Comparison of ENCODE assay signal across 18 cellular contexts in genomic region chr15:89199734-89200133, GRCh38. TPM values are rescaled to one million over a fixed set of nuclear protein-coding genes. Genes with fewer than 3 reads are reported as not detected.
DNase-seq lines count a peak whose midpoint lies in the region; ATAC-seq, FAIRE-seq and TF ChIP-seq lines count a peak whose summit lies in the region.
"Had no signal": no experiment of that assay in that cellular context is flagged by ENCODE, and none has a peak within 500 bp of the region (broad histone marks: within the 10 kb centered on the region; RNA-seq: fewer than 3 reads in every experiment).

No MANE protein-coding gene starts in this region.

- H3K36me3 ChIP-seq in iPS DF 6.9 (ENCODE audit: control insufficient read depth, insufficient read depth, low read length) (no peaks in the 10 kb centered on the region), pancreas (peaks cover 4 to 21% (median 8%) of the 10 kb centered on the region in 3 donors), osteoblast (ENCODE audit: insufficient read depth, low read length) (peaks cover 21% of the 10 kb centered on the region), vagina (peaks cover 0 to 22% of the 10 kb centered on the region in 2 donors)

- no CpG with 5 or more reads among the region's 6 CpGs for WGBS in H9 (ENCODE audit: extremely low coverage, insufficient read length, low lambda C conversion rate)
- no CpG with 5 or more reads among the region's 6 CpGs for WGBS in iPS DF 6.9 (ENCODE audit: insufficient coverage, insufficient read length)
- 47 to 53% methylated on average over 6 of the region's 6 CpGs for WGBS in pancreas, 2 donors

- H3K27ac ChIP-seq in H9 (ENCODE audit: insufficient read length, low read depth, low read length) (no peak overlapping the region), cingulate gyrus (ENCODE audit: low read depth, low read length) (peak overlapping the region; percentile 95), iPS DF 6.9 (ENCODE audit: low read length) (no peak overlapping the region), pancreas (peak overlapping the region; percentile 51 to 76 (median 62)), osteoblast (ENCODE audit: low read depth, low read length) (no peak overlapping the region), vagina (no peak overlapping the region)

- H4K20me1 ChIP-seq in H9 (ENCODE audit: control insufficient read depth, insufficient read depth, insufficient read length): no peaks in the 10 kb centered on the region
- H4K20me1 ChIP-seq in osteoblast (ENCODE audit: insufficient read depth, low read length): no peaks in the 10 kb centered on the region

- no peak overlapping the region for H2BK5ac ChIP-seq in H9 (ENCODE audit: insufficient read length, low read length)

- H2BK15ac ChIP-seq in H9 (ENCODE audit: low read depth, low read length): no peak overlapping the region

- no peak overlapping the region for H3K9ac ChIP-seq in H9 (ENCODE audit: extremely low read depth, insufficient read length, low read length)

- no peak overlapping the region for H2BK20ac ChIP-seq in H9 (ENCODE audit: low read depth, low read length, poor library complexity, severe bottlenecking)

- no peak overlapping the region for H2AK5ac ChIP-seq in H9 (ENCODE audit: insufficient read length, low read length)

- FAIRE-seq in pancreas (lab: Jason Lieb, UNC): no peak
- FAIRE-seq: GM19239, islet of Langerhans had no signal

- no peak for TF ChIP-seq POLR2A in vagina (IDR thresholded peaks at IDR 0.05)

- H3K23ac ChIP-seq in H9 (ENCODE audit: insufficient read length, low read depth, low read length): no peak overlapping the region

- no peak overlapping the region for H2BK12ac ChIP-seq in H9 (ENCODE audit: insufficient read length, low read depth, low read length)

- H3K4me1 ChIP-seq in H9 (ENCODE audit: insufficient read depth, low read length) (peaks cover 7% of the 10 kb centered on the region), iPS DF 6.9 (ENCODE audit: control insufficient read depth, insufficient read depth, low read length) (peaks cover 6% of the 10 kb centered on the region), pancreas (peaks cover 11 to 51% (median 46%) of the 10 kb centered on the region in 3 donors), osteoblast (ENCODE audit: insufficient read depth, low read length) (peaks cover 38% of the 10 kb centered on the region), vagina (peaks cover 23% of the 10 kb centered on the region)

- TF ChIP-seq CTCF in H9 (conservative IDR thresholded peaks at IDR 0.05) (no peak), pancreas (IDR thresholded peaks at IDR 0.05) (no peak), osteoblast (IDR thresholded peaks at IDR 0.05; ENCODE audit: extremely low read depth, low read depth, low read length) (no peak), vagina (IDR thresholded peaks at IDR 0.05) (no peak)

- H3K9me3 ChIP-seq in H9 (ENCODE audit: control insufficient read depth, low read depth, low read length) (no peaks in the 10 kb centered on the region), iPS DF 6.9 (ENCODE audit: control insufficient read depth, insufficient read depth, low read length) (no peaks in the 10 kb centered on the region), pancreas (no peaks in the 10 kb centered on the region), osteoblast (ENCODE audit: low read depth, low read length) (no peaks in the 10 kb centered on the region), vagina (no peaks in the 10 kb centered on the region)

- no peaks in the 10 kb centered on the region for H3K27me3 Mint-ChIP-seq in H9 (ENCODE audit: low read depth)
- H3K27me3 Mint-ChIP-seq: stimulated activated naive B cell treated with anti-CD40 and anti-IgM and Interleukin-4, amounts not matched to agents 10 μg/mL and 1 μg/mL and 100 μg/mL, for 72 hours had no signal

- H3K4ac ChIP-seq in H9 (ENCODE audit: low read depth, low read length): no peak overlapping the region

- peak; percentile 67 for DNase-seq in H9
- DNase-seq in iPS DF 6.9 (ENCODE audit: low read depth, low spot score): peak; percentile 22
- DNase-seq in pancreas: no peak
- DNase-seq in A172 (ENCODE audit: low spot score): no peak
- DNase-seq in GM19238 (ENCODE audit: insufficient read length, low spot score): no peak
- DNase-seq in osteoblast (ENCODE audit: insufficient read length, low spot score, missing footprints): no peak
- no peak for DNase-seq in vagina (ENCODE audit: extremely low spot score in 2 of 2)
- DNase-seq: activated CD4-positive, CD25-positive, alpha-beta regulatory T cell treated with anti-CD3 and anti-CD28 coated beads, Interleukin-2, amount 50 U/mL, for 72 hours; effector CD8-positive, alpha-beta T cell; NCI-H1694; stimulated activated naive B cell treated with anti-CD40 and anti-IgM and Interleukin-4, amounts not matched to agents 10 μg/mL and 1 μg/mL and 100 μg/mL, for 72 hours; T-helper 1 cell had no signal

- H2AFZ ChIP-seq in H9 (ENCODE audit: low read length) (no peak overlapping the region), osteoblast (ENCODE audit: low read length) (no peak overlapping the region)

- no peak overlapping the region for H3K4me2 ChIP-seq in H9 (ENCODE audit: insufficient read depth, insufficient read length, low read length)
- H3K4me2 ChIP-seq in osteoblast (ENCODE audit: insufficient read depth, low read length): no peak overlapping the region

- H3K27ac Mint-ChIP-seq in H9: peak overlapping the region; percentile 5 to 79 (median 61); a peak in 3 of 7 replicates
- H3K27ac Mint-ChIP-seq: stimulated activated naive B cell treated with anti-CD40 and anti-IgM and Interleukin-4, amounts not matched to agents 10 μg/mL and 1 μg/mL and 100 μg/mL, for 72 hours had no signal

- H3K9me3 Mint-ChIP-seq in H9: no peaks in the 10 kb centered on the region
- H3K9me3 Mint-ChIP-seq: stimulated activated naive B cell treated with anti-CD40 and anti-IgM and Interleukin-4, amounts not matched to agents 10 μg/mL and 1 μg/mL and 100 μg/mL, for 72 hours had no signal

- peak in 3 of 4 donors; percentile 21 to 29 (median 27) for ATAC-seq in pancreas
- ATAC-seq: stimulated activated naive B cell treated with anti-CD40 and anti-IgM and Interleukin-4, amounts not matched to agents 10 μg/mL and 1 μg/mL and 100 μg/mL, for 72 hours had no signal

- H4K91ac ChIP-seq in H9 (ENCODE audit: insufficient read length, low read depth, low read length): no peak overlapping the region

- H3K4me1 Mint-ChIP-seq in H9: peaks cover 56 to 70% of the 10 kb centered on the region in 2 experiments

- H3K14ac ChIP-seq in H9 (ENCODE audit: insufficient read depth, low read length): no peak overlapping the region

- no peak overlapping the region for H4K5ac ChIP-seq in H9 (ENCODE audit: insufficient read length, low read depth, low read length)

- no peaks in the 10 kb centered on the region for H3K79me2 ChIP-seq in H9 (ENCODE audit: insufficient read depth, low read length)
- no peaks in the 10 kb centered on the region for H3K79me2 ChIP-seq in osteoblast (ENCODE audit: insufficient read depth, low read length)

- H3K4me3 Mint-ChIP-seq in H9: no peak overlapping the region
- H3K4me3 Mint-ChIP-seq: stimulated activated naive B cell treated with anti-CD40 and anti-IgM and Interleukin-4, amounts not matched to agents 10 μg/mL and 1 μg/mL and 100 μg/mL, for 72 hours had no signal

- no peak overlapping the region for H3K18ac ChIP-seq in H9 (ENCODE audit: insufficient read length, low read depth, low read length)

- H3K4me3 ChIP-seq in iPS DF 6.9 (ENCODE audit: low read length) (no peak overlapping the region), pancreas (no peak overlapping the region), osteoblast (ENCODE audit: insufficient read depth, low read length) (no peak overlapping the region), vagina (no peak overlapping the region)

- peaks cover 4% of the 10 kb centered on the region for H3K23me2 ChIP-seq in H9 (ENCODE audit: insufficient read length, low read depth, low read length, poor library complexity, severe bottlenecking)

- no peak overlapping the region for H3T11ph ChIP-seq in H9 (ENCODE audit: low read length)

- H3K56ac ChIP-seq in H9 (ENCODE audit: insufficient read length, low read depth, low read length): no peak overlapping the region

- intact Hi-C loops in pancreas (cut with DNase I): loop anchor here in 1 of 3 donors (10.0 kb wide), 1 partner anchor 115 kb away; no protein-coding TSS in a partner anchor
- intact Hi-C loops in vagina (cut with DNase I): loop anchor here (5.0 to 10.0 kb wide), 2 partner anchors 225 to 597 kb away; no protein-coding TSS in a partner anchor

- no peaks in the 10 kb centered on the region for H3K79me1 ChIP-seq in H9 (ENCODE audit: insufficient read depth, low read depth, low read length, poor library complexity, severe bottlenecking)

- H4K8ac ChIP-seq in H9 (replicated peaks; ENCODE audit: insufficient read length, low read depth, low read length): no peak overlapping the region

- peaks cover 0 to 2% (median 2%) of the 10 kb centered on the region in 3 experiments; a peak in 2 of 7 replicates for H3K36me3 Mint-ChIP-seq in H9 (ENCODE audit: insufficient read depth in 1 of 3, low read depth in 3 of 3)

- H2BK120ac ChIP-seq in H9 (ENCODE audit: low read depth, low read length, poor library complexity, severe bottlenecking): no peak overlapping the region

- H3K27me3 ChIP-seq in H9 (ENCODE audit: insufficient read depth, low read length): no peaks in the 10 kb centered on the region
- no peaks in the 10 kb centered on the region for H3K27me3 ChIP-seq in iPS DF 6.9 (ENCODE audit: control insufficient read depth, insufficient read depth, low read length)
- no peaks in the 10 kb centered on the region for H3K27me3 ChIP-seq in pancreas
- no peaks in the 10 kb centered on the region for H3K27me3 ChIP-seq in osteoblast (ENCODE audit: insufficient read depth, low read length)
- H3K27me3 ChIP-seq in vagina: no peaks in the 10 kb centered on the region

RNA-seq across cellular contexts. Expression of gene RLBP1, which starts 21.6 kb away (rescaled TPM):
- total RNA-seq in H9 (2021) (not detected in 2 replicates), pancreas (not detected), osteoblast (under 0.01 TPM in 2 replicates), vagina (not detected)
- under 1 TPM in 1 of 2 donors, not detected in 1; 0.19 TPM for polyA plus RNA-seq in pancreas
- not detected in 2 replicates for total RNA-seq in A172 (2014; rRNA removed; shearing (Covaris generic))
- total RNA-seq: LHCN-M2, RPMI7951, ureter had no signal

RNA-seq across cellular contexts. Expression of gene FANCI, which starts 44.0 kb away (rescaled TPM):
- total RNA-seq in H9 (2021) (102 and 106 TPM in 2 replicates), pancreas (1 to 10 TPM; 1.9 to 4.8 (median 3.5) TPM), osteoblast (11.8 and 59.4 TPM in 2 replicates), vagina (9.1 TPM)
- polyA plus RNA-seq in pancreas: 1 to 10 TPM; 1.5 to 3.1 TPM
- 69.6 and 87.2 TPM in 2 replicates for total RNA-seq in A172 (2014; rRNA removed; shearing (Covaris generic))

Comparison
In these comparisons a context has a peak if more than half of its experiments do, and no peak if none do; other contexts are left out.
1. DNase-seq: peak in H9 (single experiment) and iPS DF 6.9 (single experiment); none in pancreas (0 of 6), A172 (single experiment), GM19238 (single experiment), osteoblast (single experiment) and vagina (0 of 2).
2. H3K27ac ChIP-seq: peak in cingulate gyrus (single experiment) and pancreas (4 of 4); none in H9 (single experiment), iPS DF 6.9 (single experiment), osteoblast (single experiment) and vagina (single experiment).